9 cellular contexts compared by ENCODE assay signal in the genomic region with DNA sequence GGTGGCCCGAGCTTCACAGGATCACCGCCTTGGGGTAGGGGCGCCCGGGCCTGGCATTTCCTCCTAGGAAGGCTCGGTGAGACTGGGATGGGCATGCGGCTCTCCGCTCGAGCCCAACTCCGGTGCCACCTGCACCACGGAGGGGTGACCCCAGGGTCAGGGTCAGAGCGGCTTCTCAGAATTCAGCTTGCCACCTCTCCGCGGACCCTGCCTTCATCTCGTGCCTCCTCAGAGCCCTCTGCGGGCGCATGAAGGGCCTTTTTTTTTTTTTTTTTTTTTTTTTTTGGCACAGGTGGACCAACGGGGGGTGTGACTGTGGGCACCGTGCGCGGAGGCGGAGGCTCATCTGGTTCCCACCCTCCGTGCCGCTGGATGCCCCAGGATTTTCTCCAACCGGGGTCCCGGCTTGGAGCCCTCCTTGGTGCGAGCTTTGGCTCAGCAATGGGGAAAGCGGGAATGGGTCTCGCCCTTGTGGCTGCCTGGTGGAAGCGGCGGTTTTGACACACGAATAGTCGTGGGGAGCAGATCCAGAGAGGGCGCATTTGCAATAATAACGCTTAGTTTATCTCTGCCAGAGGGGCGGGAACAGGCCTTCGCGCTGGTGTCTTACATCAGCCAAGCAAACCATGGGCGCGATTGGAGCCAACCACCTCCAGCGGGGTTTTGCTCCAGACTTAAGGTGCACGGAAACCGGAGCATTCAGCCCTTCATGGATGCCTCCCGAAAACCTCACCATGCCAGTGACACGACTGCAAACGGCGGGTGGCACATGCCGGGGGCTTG. TPM values are rescaled to one million over a fixed set of nuclear protein-coding genes. Genes with fewer than 3 reads are reported as not detected.
DNase-seq lines count a peak whose midpoint lies in the region; ATAC-seq, FAIRE-seq and TF ChIP-seq lines count a peak whose summit lies in the region.
"Had no signal": no experiment of that assay in that cellular context is flagged by ENCODE, and none has a peak within 500 bp of the region (broad histone marks: within the 10 kb centered on the region; RNA-seq: fewer than 3 reads in every experiment).

No MANE protein-coding gene starts in this region.

- TF ChIP-seq CTCF in bronchial epithelial cell (IDR thresholded peaks at IDR 0.05; ENCODE audit: insufficient read depth, low read length, severe bottlenecking) (peak; percentile 17), kidney epithelial cell (IDR thresholded peaks at IDR 0.05; ENCODE audit: insufficient read depth, low read length, poor library complexity, severe bottlenecking) (no peak)

- FAIRE-seq in bronchial epithelial cell (lab: Jason Lieb, UNC): no peak

- peak; percentile 32 for DNase-seq in activated T-cell treated with anti-CD3 and anti-CD28 coated beads, Interleukin-2, amount 50 U/mL, for 1 hour
- DNase-seq in activated T-cell treated with anti-CD3 and anti-CD28 coated beads for 4 hours (no peak), NCI-H460 (ENCODE audit: extremely low read depth, low read depth) (peak; percentile 84), bronchial epithelial cell (ENCODE audit: low read depth) (peak; percentile 63), kidney epithelial cell (ENCODE audit: low read depth) (no peak)
- DNase-seq in stimulated activated CD8-positive, alpha-beta memory T cell treated with anti-CD3 and anti-CD28 coated beads, Interleukin-4, amount 100 ng/mL, for 48 hours: peak; percentile 30

- H3K27me3 ChIP-seq in bronchial epithelial cell (ENCODE audit: control insufficient read depth, insufficient read depth, low read length) (no peaks in the 10 kb centered on the region), kidney epithelial cell (ENCODE audit: control insufficient read depth, insufficient read depth, low read length) (no peaks in the 10 kb centered on the region)

- H3K4me3 ChIP-seq in bronchial epithelial cell (ENCODE audit: low read depth, low read length): peak overlapping the region; percentile 86
- H3K4me3 ChIP-seq in kidney epithelial cell (ENCODE audit: low read depth, low read length): peak overlapping the region; percentile 69

- H3K36me3 ChIP-seq in bronchial epithelial cell (ENCODE audit: control insufficient read depth, insufficient read depth, low read length) (peaks cover 6% of the 10 kb centered on the region), kidney epithelial cell (ENCODE audit: control insufficient read depth, insufficient read depth, low read length) (no peaks in the 10 kb centered on the region)

- no peak for ATAC-seq in GM18868 (IDR thresholded peaks at IDR 0.05; ENCODE audit: unreplicated experiment)
- no peak for ATAC-seq in HG03175 (IDR thresholded peaks at IDR 0.05; ENCODE audit: unreplicated experiment)
- ATAC-seq: activated naive CD4-positive, alpha-beta T cell treated with anti-CD3 and anti-CD28 coated beads, Interleukin-2, amount 50 U/mL, for 72 hours had no signal

RNA-seq across cellular contexts. Expression of gene TNRC18, which starts 5.0 kb away (rescaled TPM):
- 69.8 and 80.4 TPM in 2 replicates for total RNA-seq in NCI-H460 (2014; rRNA removed; shearing (Covaris generic))
- polyA plus RNA-seq in NCI-H460 (2014; cell fraction: nucleus; rRNA removed): 59.3 and 85.9 TPM in 2 replicates
- total RNA-seq in bronchial epithelial cell (29.0 and 53.0 TPM in 2 replicates), kidney epithelial cell (31.6 and 38.4 TPM in 2 replicates)

Comparison
In these comparisons a context has a peak if more than half of its experiments do, and no peak if none do; other contexts are left out.
1. DNase-seq: peak in activated T-cell treated with anti-CD3 and anti-CD28 coated beads, Interleukin-2, amount 50 U/mL, for 1 hour (single experiment), NCI-H460 (single experiment), bronchial epithelial cell (single experiment) and stimulated activated CD8-positive, alpha-beta memory T cell treated with anti-CD3 and anti-CD28 coated beads, Interleukin-4, amount 100 ng/mL, for 48 hours (single experiment); none in activated T-cell treated with anti-CD3 and anti-CD28 coated beads for 4 hours (single experiment) and kidney epithelial cell (single experiment).